8 cellular contexts compared by ENCODE assay signal in the genomic region with DNA sequence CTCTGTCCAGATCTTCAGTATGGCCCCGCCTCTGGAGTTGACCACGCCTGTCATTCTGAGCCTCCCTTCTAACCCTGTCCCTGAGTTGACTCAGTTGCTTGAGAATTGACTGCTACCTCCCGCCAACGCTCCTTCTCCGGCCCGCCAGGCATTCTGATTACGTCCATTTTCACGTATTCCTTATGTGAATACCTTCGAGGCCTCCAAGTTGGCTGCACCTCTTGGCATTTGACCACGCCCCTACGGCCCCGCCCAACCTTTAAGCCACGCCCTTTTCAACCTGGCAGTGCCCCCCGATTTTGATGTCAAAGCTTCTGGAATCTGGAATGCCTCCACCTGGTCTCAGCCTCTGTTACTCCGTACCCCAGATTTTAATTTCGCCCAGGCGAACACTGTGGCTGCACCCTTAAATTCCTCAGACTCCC. TPM values are rescaled to one million over a fixed set of nuclear protein-coding genes. Genes with fewer than 3 reads are reported as not detected.
DNase-seq lines count a peak whose midpoint lies in the region; TF ChIP-seq lines count a peak whose summit lies in the region.

No MANE protein-coding gene starts in this region.

- no TSS peak for BruUV-seq in OCI-LY7 (replicated peaks; lab: Mats Ljungman, UMichigan)

- no peaks in the 10 kb centered on the region for H3K27me3 Mint-ChIP-seq in CD4-positive, alpha-beta memory T cell
- peaks cover 21% of the 10 kb centered on the region for H3K27me3 Mint-ChIP-seq in neural crest cell (ENCODE audit: low read depth)

- no peaks in the 10 kb centered on the region for H3K36me3 ChIP-seq in CD4-positive, alpha-beta memory T cell (ENCODE audit: insufficient read depth, low read length)
- no peaks in the 10 kb centered on the region for H3K36me3 ChIP-seq in OCI-LY7 (ENCODE audit: insufficient read depth, low read length)

- H3K4me1 Mint-ChIP-seq in CD4-positive, alpha-beta memory T cell = peaks cover 23 to 53% (median 34%) of the 10 kb centered on the region in 4 donors
- peaks cover 45% of the 10 kb centered on the region for H3K4me1 Mint-ChIP-seq in neural crest cell

- peak overlapping the region; percentile 98 for H3K27ac ChIP-seq in CD4-positive, alpha-beta memory T cell (ENCODE audit: low read depth, low read length)
- peak overlapping the region; percentile 86 for H3K27ac ChIP-seq in OCI-LY7 (ENCODE audit: low read depth, low read length, poor library complexity, severe bottlenecking)

- peak overlapping the region; percentile 93 to 98 (median 97) for H3K27ac Mint-ChIP-seq in CD4-positive, alpha-beta memory T cell
- H3K27ac Mint-ChIP-seq in neural crest cell (ENCODE audit: unreplicated experiment) = no peak overlapping the region

- no peaks in the 10 kb centered on the region for H3K9me3 Mint-ChIP-seq in CD4-positive, alpha-beta memory T cell
- no peaks in the 10 kb centered on the region for H3K9me3 Mint-ChIP-seq in neural crest cell

- H3K4me3 Mint-ChIP-seq in CD4-positive, alpha-beta memory T cell = peak overlapping the region; percentile 86 to 93 (median 91)
- peak overlapping the region; percentile 72 for H3K4me3 Mint-ChIP-seq in neural crest cell

- peaks cover 60% of the 10 kb centered on the region for H3K4me1 ChIP-seq in CD4-positive, alpha-beta memory T cell (ENCODE audit: insufficient read depth, low read length)
- peaks cover 49% of the 10 kb centered on the region for H3K4me1 ChIP-seq in OCI-LY7 (ENCODE audit: insufficient read depth, low read length, poor library complexity, severe bottlenecking)

- DNase-seq in CD4-positive, alpha-beta memory T cell = peak in 1 of 5 donors; percentile 16
- DNase-seq in OCI-LY7 (ENCODE audit: low spot score) (no peak), cerebellar cortex (ENCODE audit: low spot score) (peak; percentile 60), neural crest cell (ENCODE audit: low read depth, low spot score) (no peak), SKM-1 (lab: John Stamatoyannopoulos, UW; ENCODE audit: unreplicated experiment) (no peak), RKO (ENCODE audit: low spot score) (no peak), NCI-H526 treated with DMSO at 0.1 percent for 48 hours (lab: John Stamatoyannopoulos, UW) (no peak), Ammon's horn (ENCODE audit: low spot score) (no peak)

- no peaks in the 10 kb centered on the region for H3K9me3 ChIP-seq in CD4-positive, alpha-beta memory T cell (ENCODE audit: control insufficient read depth in 1 of 2, low read length in 2 of 2)
- H3K9me3 ChIP-seq in OCI-LY7 (ENCODE audit: low read length) = no peaks in the 10 kb centered on the region

- H4K20me1 ChIP-seq in OCI-LY7 (ENCODE audit: insufficient read depth, low read length) = no peaks in the 10 kb centered on the region

- peak overlapping the region in 1 of 2 donors; percentile 64 for H3K4me3 ChIP-seq in CD4-positive, alpha-beta memory T cell (ENCODE audit: low read length in 2 of 2)
- H3K4me3 ChIP-seq in OCI-LY7 (ENCODE audit: low read depth, low read length, poor library complexity, severe bottlenecking) = peak overlapping the region; percentile 73

- H3K79me2 ChIP-seq in OCI-LY7 (ENCODE audit: insufficient read depth, low read depth, low read length) = no peaks in the 10 kb centered on the region

- CTCF ChIA-PET in CD4-positive, alpha-beta memory T cell (lab: Charles Lee; ENCODE audit: partially characterized antibody) = interaction anchor here (0.6 to 4.4 kb wide), 10 partner anchors 26 to 155 kb away, joined by 3 to 121 read pairs (median 10); a partner anchor contains a TSS
- CTCF ChIA-PET in OCI-LY7 (lab: Charles Lee; ENCODE audit: unreplicated experiment) = interaction anchor here (0.7 to 1.0 kb wide), 2 partner anchors 25 to 51 kb away, joined by 3 read pairs; a partner anchor contains a TSS

- peak overlapping the region; percentile 74; the same call in 1 of the 2 replicates for H2AFZ ChIP-seq in OCI-LY7 (ENCODE audit: low read length)

- H3K4me2 ChIP-seq in OCI-LY7 (ENCODE audit: low read length) = peak overlapping the region; percentile 95

- peaks cover 0 to 6% of the 10 kb centered on the region in 2 donors for H3K36me3 Mint-ChIP-seq in CD4-positive, alpha-beta memory T cell
- no peaks in the 10 kb centered on the region for H3K36me3 Mint-ChIP-seq in neural crest cell (ENCODE audit: low read depth)

- no peaks in the 10 kb centered on the region for H3K9me2 ChIP-seq in OCI-LY7 (ENCODE audit: insufficient read depth, low read length)

- TF ChIP-seq CTCF in OCI-LY7 (conservative IDR thresholded peaks at IDR 0.05; ENCODE audit: low read length) (no peak), neural crest cell (conservative IDR thresholded peaks at IDR 0.05) (no peak)

- POLR2A ChIA-PET in CD4-positive, alpha-beta memory T cell (lab: Charles Lee; ENCODE audit: partially characterized antibody) = interaction anchor here (1.3 to 3.1 kb wide), 11 partner anchors 11 to 262 kb away, joined by 3 to 29 read pairs (median 8); a partner anchor contains a TSS
- POLR2A ChIA-PET in OCI-LY7 (lab: Charles Lee) = interaction anchor here (0.6 to 1.5 kb wide), 5 partner anchors 37 to 128 kb away, joined by 3 to 5 read pairs (median 3); a partner anchor contains a TSS

- intact Hi-C loops in CD4-positive, alpha-beta memory T cell (cut with micrococcal nuclease) = loop anchor here (1.0 kb wide), 1 partner anchor 57 kb away; a partner anchor contains a TSS
- intact Hi-C loops in OCI-LY7 (cut with micrococcal nuclease; ENCODE audit: unreplicated experiment) = loop anchor here (5.0 to 10.0 kb wide), 2 partner anchors 134 to 216 kb away; a partner anchor contains a TSS

- no peaks in the 10 kb centered on the region for H3K27me3 ChIP-seq in CD4-positive, alpha-beta memory T cell (ENCODE audit: insufficient read depth, low read length)

RNA-seq across cellular contexts. Expression of a gene that starts 1.7 kb away (rescaled TPM):
- total RNA-seq in CD4-positive, alpha-beta memory T cell = 10 to 100 TPM; 76.7 to 78.0 TPM
- 10 to 100 TPM; 11.0 to 20.8 TPM for polyA plus RNA-seq in CD4-positive, alpha-beta memory T cell
- 23.6 and 26.1 TPM in 2 replicates for total RNA-seq in OCI-LY7 (2014; rRNA removed; shearing (Covaris generic))
- total RNA-seq in OCI-LY7 (2022) (47.5 and 52.5 TPM in 2 replicates), neural crest cell (15.0 and 20.2 TPM in 2 replicates)

RNA-seq across cellular contexts. Expression of a gene that starts 27.2 kb away (rescaled TPM):
- 1 to 10 TPM; 6.1 to 6.4 TPM for total RNA-seq in CD4-positive, alpha-beta memory T cell
- under 1 TPM in 1 of 2 donors, not detected in 1; 0.12 TPM for polyA plus RNA-seq in CD4-positive, alpha-beta memory T cell
- total RNA-seq in OCI-LY7 (2014; rRNA removed; shearing (Covaris generic)) = 6.6 and 7.9 TPM in 2 replicates
- 23.3 and 24.6 TPM in 2 replicates for total RNA-seq in OCI-LY7 (2022)
- total RNA-seq in neural crest cell = 0.96 and 1.0 TPM in 2 replicates

RNA-seq across cellular contexts. Expression of a gene that starts 38.8 kb away (rescaled TPM):
- not detected for total RNA-seq in CD4-positive, alpha-beta memory T cell
- not detected for polyA plus RNA-seq in CD4-positive, alpha-beta memory T cell
- total RNA-seq in OCI-LY7 (2014; rRNA removed; shearing (Covaris generic)) = 0.38 TPM in 1 of 2 replicates, not detected in the other
- total RNA-seq in OCI-LY7 (2022) (not detected in 2 replicates), neural crest cell (not detected in 2 replicates)

RNA-seq across cellular contexts. Expression of a gene that starts 50.9 kb away (rescaled TPM):
- total RNA-seq in CD4-positive, alpha-beta memory T cell = 100 to 1,000 TPM; 380 to 406 TPM
- polyA plus RNA-seq in CD4-positive, alpha-beta memory T cell = 1,000 to 10,000 TPM in 1 of 2 donors, 100 to 1,000 TPM in 1; 956 to 1,238 TPM
- 774 and 848 TPM in 2 replicates for total RNA-seq in OCI-LY7 (2014; rRNA removed; shearing (Covaris generic))
- total RNA-seq in OCI-LY7 (2022) (518 and 523 TPM in 2 replicates), neural crest cell (635 and 666 TPM in 2 replicates)

RNA-seq across cellular contexts. Expression of a gene that starts 51.6 kb away (rescaled TPM):
- total RNA-seq in CD4-positive, alpha-beta memory T cell = 10 to 100 TPM; 10.8 to 11.4 TPM
- polyA plus RNA-seq in CD4-positive, alpha-beta memory T cell = 1 to 10 TPM in 1 of 2 donors, under 1 TPM in 1; 0.94 to 1.5 TPM
- total RNA-seq in OCI-LY7 (2014; rRNA removed; shearing (Covaris generic)) = 15.7 and 24.8 TPM in 2 replicates
- total RNA-seq in OCI-LY7 (2022) = 25.1 and 26.3 TPM in 2 replicates
- total RNA-seq in neural crest cell = 11.4 and 11.8 TPM in 2 replicates
